16 cellular contexts compared by ENCODE assay signal in the genomic region with DNA sequence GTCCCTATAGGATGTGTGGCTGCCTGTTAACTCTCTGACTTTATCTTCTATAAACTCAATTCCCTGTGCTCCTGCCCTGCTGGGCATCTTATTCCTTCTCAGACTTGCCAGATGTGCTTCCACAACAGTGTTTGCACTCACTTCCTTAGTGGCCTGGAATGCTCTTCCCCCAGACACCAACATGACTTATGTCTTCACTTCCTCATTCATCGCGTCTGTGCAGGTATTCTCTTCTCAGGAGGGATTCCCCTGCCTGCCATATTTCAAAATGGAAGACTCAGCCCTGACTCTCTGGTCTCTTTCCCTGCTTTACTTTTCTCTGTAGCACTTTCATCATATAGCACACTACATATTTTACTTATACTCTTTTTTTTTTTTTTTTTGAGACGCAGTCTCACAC.
"Had no signal": no experiment of that assay in that cellular context is flagged by ENCODE, and none has a peak within 500 bp of the region (broad histone marks: within the 10 kb centered on the region; RNA-seq: fewer than 3 reads in every experiment).

No MANE protein-coding gene starts in this region.

- H3K27ac ChIP-seq: skin epidermis had no signal

- DNase-seq: activated CD4-positive, alpha-beta T cell treated with anti-CD3 and anti-CD28 coated beads, Interleukin-2, amount 50 U/mL, for 4 hours; activated CD4-positive, CD25-positive, alpha-beta regulatory T cell treated with anti-CD3 and anti-CD28 coated beads, Interleukin-2, amount 50 U/mL, for 72 hours; activated naive CD4-positive, alpha-beta T cell treated with Interleukin-2 at 50 U/mL for 16 hours; aorta; head of caudate nucleus; nephron progenitor cell; right cardiac atrium; stimulated activated CD4-positive, alpha-beta T cell treated with anti-CD3 and anti-CD28 coated beads, Interleukin-15, amount 100 ng/mL, for 24 hours; stimulated activated CD4-positive, alpha-beta T cell treated with anti-CD3 and anti-CD28 coated beads, Interleukin-4, amount 100 ng/mL, for 1 hour; stimulated activated naive CD4-positive, alpha-beta T cell; trophoblast cell had no signal

- H3K27ac Mint-ChIP-seq: activated T-helper 17 cell treated with anti-CD3 and anti-CD28 coated beads, Interleukin-2, amount 50 U/mL, for 72 hours; mesothelial cell of epicardium; nephron progenitor cell; progenitor cell of endocrine pancreas had no signal

- H3K4me1 Mint-ChIP-seq: activated T-helper 17 cell treated with anti-CD3 and anti-CD28 coated beads, Interleukin-2, amount 50 U/mL, for 72 hours had no signal

- H3K36me3 Mint-ChIP-seq: mesothelial cell of epicardium had no signal

- H3K4me3 ChIP-seq: lung, skin epidermis had no signal

- H3K4me3 Mint-ChIP-seq: activated T-helper 17 cell treated with anti-CD3 and anti-CD28 coated beads, Interleukin-2, amount 50 U/mL, for 72 hours; mesothelial cell of epicardium; nephron progenitor cell had no signal

- ATAC-seq: activated T-helper 17 cell treated with anti-CD3 and anti-CD28 coated beads, Interleukin-2, amount 50 U/mL, for 72 hours; right cardiac atrium had no signal

- H3K27me3 Mint-ChIP-seq: activated T-helper 17 cell treated with anti-CD3 and anti-CD28 coated beads, Interleukin-2, amount 50 U/mL, for 72 hours; progenitor cell of endocrine pancreas had no signal
